30 cellular contexts compared by ENCODE assay signal in genomic region chr21:35229290-35229689, GRCh38.
DNase-seq lines count a peak whose midpoint lies in the region; ATAC-seq, FAIRE-seq and TF ChIP-seq lines count a peak whose summit lies in the region.
"Had no signal": no experiment of that assay in that cellular context is flagged by ENCODE, and none has a peak within 500 bp of the region (broad histone marks: within the 10 kb centered on the region; RNA-seq: fewer than 3 reads in every experiment).

No MANE protein-coding gene starts in this region.

- FAIRE-seq in HepG2 (lab: Jason Lieb, UNC) (no peak), endometrium (lab: Jason Lieb, UNC) (peak; percentile 93)
- FAIRE-seq: bronchial epithelial cell had no signal

- no peak overlapping the region for H2AFZ ChIP-seq in HepG2 (ENCODE audit: low read length)
- no peak overlapping the region for H2AFZ ChIP-seq in OCI-LY7 (ENCODE audit: low read length)
- H2AFZ ChIP-seq: parathyroid adenoma had no signal

- CTCF ChIA-PET in HepG2 (lab: Yijun Ruan, JAX; ENCODE audit: low intra/inter-chr PET ratio, low total read pairs): no interaction called here
- CTCF ChIA-PET in OCI-LY7 (lab: Charles Lee; ENCODE audit: unreplicated experiment): no interaction called here
- CTCF ChIA-PET in activated naive CD4-positive, alpha-beta T cell treated with anti-CD3 and anti-CD28 coated beads, Interleukin-2, amount 10 ng/mL, durations not matched to agents 7 days and 5 days (lab: Charles Lee): interaction anchor here (0.7 kb wide), 1 partner anchor 510 kb away, joined by 3 read pairs; no protein-coding TSS in a partner anchor

- peaks cover 36% of the 10 kb centered on the region for H3K4me1 Mint-ChIP-seq in activated naive CD4-positive, alpha-beta T cell treated with anti-CD3 and anti-CD28 coated beads, Interleukin-2, amount 10 ng/mL, durations not matched to agents 7 days and 5 days

- H3K36me3 ChIP-seq in liver (ENCODE audit: control insufficient read depth in 4 of 4, insufficient read depth in 3 of 4, low read depth in 1 of 4, low read length in 3 of 4) (no peaks in the 10 kb centered on the region), HepG2 (replicated peaks in 1 of 2; ENCODE audit: control insufficient read depth in 1 of 2, insufficient read depth in 2 of 2, low read length in 2 of 2) (no peaks in the 10 kb centered on the region), OCI-LY7 (ENCODE audit: insufficient read depth, low read length) (no peaks in the 10 kb centered on the region)
- H3K36me3 ChIP-seq: BLaER1 treated with 17β-estradiol and CSF1 and Interleukin-3, amounts not matched to agents 10 nM and 100 nM; spleen had no signal

- TF ChIP-seq RAD21 in liver (IDR thresholded peaks at IDR 0.05): no peak
- no peak for TF ChIP-seq RAD21 in HepG2 (CRISPR knock-in tag; IDR thresholded peaks at IDR 0.05)

- no peak overlapping the region for H3K9ac ChIP-seq in liver (ENCODE audit: low read depth in 1 of 2, low read length in 2 of 2)
- H3K9ac ChIP-seq in HepG2 (ENCODE audit: insufficient read depth, low read depth, low read length): no peak overlapping the region
- H3K9ac ChIP-seq: BLaER1 treated with 17β-estradiol and CSF1 and Interleukin-3, amounts not matched to agents 10 nM and 100 nM; parathyroid adenoma had no signal

- peaks cover 10% of the 10 kb centered on the region for H3K27me3 Mint-ChIP-seq in activated naive CD4-positive, alpha-beta T cell treated with anti-CD3 and anti-CD28 coated beads, Interleukin-2, amount 10 ng/mL, durations not matched to agents 7 days and 5 days
- H3K27me3 Mint-ChIP-seq: activated CD8-positive, alpha-beta T cell treated with anti-CD3 and anti-CD28 coated beads for 36 hours had no signal

- H3K4me3 ChIP-seq in liver (ENCODE audit: low read depth in 1 of 3, low read length in 3 of 3) (no peak overlapping the region), HepG2 (replicated peaks in 1 of 3; ENCODE audit: insufficient read depth in 1 of 3, low read depth in 2 of 3, low read length in 3 of 3) (no peak overlapping the region), OCI-LY7 (ENCODE audit: low read depth, low read length, poor library complexity, severe bottlenecking) (no peak overlapping the region)
- H3K4me3 ChIP-seq: BLaER1 treated with 17β-estradiol and CSF1 and Interleukin-3, amounts not matched to agents 10 nM and 100 nM; lung; spleen had no signal

- H4K20me1 ChIP-seq in HepG2 (ENCODE audit: insufficient read depth, low read length) (no peaks in the 10 kb centered on the region), OCI-LY7 (ENCODE audit: insufficient read depth, low read length) (no peaks in the 10 kb centered on the region)
- H4K20me1 ChIP-seq: BLaER1 treated with 17β-estradiol and CSF1 and Interleukin-3, amounts not matched to agents 10 nM and 100 nM had no signal

- DNase-seq in HepG2 (ENCODE audit: low spot score): no peak
- no peak for DNase-seq in OCI-LY7 (ENCODE audit: low spot score)
- no peak for DNase-seq in activated naive CD4-positive, alpha-beta T cell treated with anti-CD3 and anti-CD28 coated beads, Interleukin-2, amount 10 ng/mL, durations not matched to agents 7 days and 5 days
- DNase-seq in kidney glomerular epithelial cell (lab: John Stamatoyannopoulos, UW): no peak
- no peak for DNase-seq in activated CD8-positive, alpha-beta memory T cell treated with anti-CD3 and anti-CD28 coated beads, Interleukin-2, amount 50 U/mL, for 4 hours
- DNase-seq: activated CD4-positive, alpha-beta T cell treated with anti-CD3 and anti-CD28 coated beads for 1 hour; activated CD8-positive, alpha-beta T cell treated with anti-CD3 and anti-CD28 coated beads for 36 hours; anterior cingulate cortex; COR-L47; DND-41; effector CD4-positive, alpha-beta T cell; glutamatergic neuron; islet precursor cell; KBM-7; NCI-H82; SIG-M5; spleen; T-helper 1 cell; trophoblast cell had no signal

- TF ChIP-seq POLR2A in HepG2 (IDR thresholded peaks at IDR 0.05; ENCODE audit: insufficient read depth in 1 of 2, low read depth in 2 of 2, low read length in 2 of 2): no peak

- BruUV-seq in HepG2 (replicated peaks; lab: Mats Ljungman, UMichigan) (no TSS peak), OCI-LY7 (replicated peaks; lab: Mats Ljungman, UMichigan) (no TSS peak)

- in situ Hi-C loops in HepG2 (cut with HindIII; ENCODE audit: extremely low pct_ligation_motif_present, low pct_unique_long_range_greater_than_20kb): no loop called here

- no peak overlapping the region for H3K27ac Mint-ChIP-seq in activated naive CD4-positive, alpha-beta T cell treated with anti-CD3 and anti-CD28 coated beads, Interleukin-2, amount 10 ng/mL, durations not matched to agents 7 days and 5 days
- H3K27ac Mint-ChIP-seq: activated CD8-positive, alpha-beta T cell treated with anti-CD3 and anti-CD28 coated beads for 36 hours; activated naive CD4-positive, alpha-beta T cell treated with anti-CD3 and anti-CD28 coated beads, Interleukin-2, amount 50 U/mL, for 72 hours; activated T-helper 2 cell treated with anti-CD3 and anti-CD28 coated beads, Interferon-gamma antibody, Interleukin-2, Interleukin-4, amounts not matched to agents 10 μg/mL and 5 μg/mL and 100 μg/mL, durations not matched to agents 14 hours and 24 hours and 36 hours had no signal

- no peak for TF ChIP-seq CTCF in liver (IDR thresholded peaks at IDR 0.05; ENCODE audit: low read depth, low read length, missing input control)
- no peak for TF ChIP-seq CTCF in HepG2 (CRISPR knock-in tag; IDR thresholded peaks at IDR 0.05)
- TF ChIP-seq CTCF in OCI-LY7 (conservative IDR thresholded peaks at IDR 0.05; ENCODE audit: low read length): no peak

- intact Hi-C loops in HepG2 (cut with micrococcal nuclease; ENCODE audit: unreplicated experiment): no loop called here
- intact Hi-C loops in OCI-LY7 (cut with micrococcal nuclease; ENCODE audit: unreplicated experiment): loop anchor here (5.0 kb wide), 1 partner anchor 482 kb away; no protein-coding TSS in a partner anchor

- no peaks in the 10 kb centered on the region for H3K9me3 ChIP-seq in liver (ENCODE audit: control insufficient read depth in 4 of 4, low read length in 3 of 4)
- no peaks in the 10 kb centered on the region for H3K9me3 ChIP-seq in HepG2 (ENCODE audit: low read length)
- peaks cover 10% of the 10 kb centered on the region; the same call in 1 of the 2 replicates for H3K9me3 ChIP-seq in OCI-LY7 (ENCODE audit: low read length)
- H3K9me3 ChIP-seq: spleen had no signal

- no peaks in the 10 kb centered on the region for H3K79me2 ChIP-seq in HepG2 (ENCODE audit: insufficient read depth, low read length)
- no peaks in the 10 kb centered on the region for H3K79me2 ChIP-seq in OCI-LY7 (ENCODE audit: insufficient read depth, low read depth, low read length)
- H3K79me2 ChIP-seq: parathyroid adenoma had no signal

- H3K27ac ChIP-seq in liver (ENCODE audit: low read depth in 1 of 2, low read length in 2 of 2) (no peak overlapping the region), HepG2 (ENCODE audit: extremely low read length, insufficient read depth, low read length) (no peak overlapping the region), OCI-LY7 (ENCODE audit: low read depth, low read length, poor library complexity, severe bottlenecking) (peak overlapping the region; percentile 21)
- H3K27ac ChIP-seq: BLaER1 treated with 17β-estradiol and CSF1 and Interleukin-3, amounts not matched to agents 10 nM and 100 nM; epithelial cell of prostate; parathyroid adenoma; spleen had no signal

- H3K9me2 ChIP-seq in OCI-LY7 (ENCODE audit: insufficient read depth, low read length): no peaks in the 10 kb centered on the region

- no peak for ATAC-seq in HepG2
- ATAC-seq: activated CD8-positive, alpha-beta T cell treated with anti-CD3 and anti-CD28 coated beads for 36 hours; activated naive CD4-positive, alpha-beta T cell treated with anti-CD3 and anti-CD28 coated beads, Interleukin-2, amount 50 U/mL, for 72 hours; Panc1 had no signal

- 79% methylated on average over 3 of the region's 3 CpGs for WGBS in liver
- 62% methylated on average over 3 of the region's 3 CpGs for WGBS in HepG2 (ENCODE audit: low lambda C conversion rate)

- H3K36me3 Mint-ChIP-seq in activated naive CD4-positive, alpha-beta T cell treated with anti-CD3 and anti-CD28 coated beads, Interleukin-2, amount 10 ng/mL, durations not matched to agents 7 days and 5 days: no peaks in the 10 kb centered on the region

- POLR2A ChIA-PET in HepG2 (lab: Yijun Ruan, JAX): no interaction called here
- POLR2A ChIA-PET in OCI-LY7 (lab: Charles Lee): no interaction called here

- H3K4me2 ChIP-seq in HepG2 (ENCODE audit: low read depth, low read length) (no peak overlapping the region), OCI-LY7 (ENCODE audit: low read length) (peak overlapping the region; percentile 16)

- H3K4me1 ChIP-seq in liver (ENCODE audit: control insufficient read depth in 4 of 4, insufficient read depth in 4 of 4, low read length in 3 of 4): peaks cover 7 to 16% (median 14%) of the 10 kb centered on the region in 4 donors
- peaks cover 19% of the 10 kb centered on the region for H3K4me1 ChIP-seq in HepG2 (ENCODE audit: insufficient read depth, low read length)
- peaks cover 82% of the 10 kb centered on the region for H3K4me1 ChIP-seq in OCI-LY7 (ENCODE audit: insufficient read depth, low read length, poor library complexity, severe bottlenecking)
- H3K4me1 ChIP-seq: parathyroid adenoma had no signal

- H3K27me3 ChIP-seq in liver (ENCODE audit: control insufficient read depth in 4 of 4, insufficient read depth in 4 of 4, low read length in 3 of 4) (no peaks in the 10 kb centered on the region), HepG2 (ENCODE audit: control insufficient read depth in 1 of 2, insufficient read depth in 2 of 2, low read length in 2 of 2) (no peaks in the 10 kb centered on the region; a peak in 1 of 5 replicates)
- H3K27me3 ChIP-seq: BLaER1 treated with 17β-estradiol and CSF1 and Interleukin-3, amounts not matched to agents 10 nM and 100 nM; spleen had no signal

- no peak overlapping the region for H3K4me3 Mint-ChIP-seq in activated naive CD4-positive, alpha-beta T cell treated with anti-CD3 and anti-CD28 coated beads, Interleukin-2, amount 10 ng/mL, durations not matched to agents 7 days and 5 days
- H3K4me3 Mint-ChIP-seq: activated CD8-positive, alpha-beta T cell treated with anti-CD3 and anti-CD28 coated beads for 36 hours; neural crest cell had no signal

- peaks cover 3% of the 10 kb centered on the region for H3K9me3 Mint-ChIP-seq in activated naive CD4-positive, alpha-beta T cell treated with anti-CD3 and anti-CD28 coated beads, Interleukin-2, amount 10 ng/mL, durations not matched to agents 7 days and 5 days
- H3K9me3 Mint-ChIP-seq: activated CD8-positive, alpha-beta T cell treated with anti-CD3 and anti-CD28 coated beads for 36 hours; activated naive CD4-positive, alpha-beta T cell treated with anti-CD3 and anti-CD28 coated beads, Interleukin-2, amount 50 U/mL, for 72 hours; activated T-helper 2 cell treated with anti-CD3 and anti-CD28 coated beads, Interferon-gamma antibody, Interleukin-2, Interleukin-4, amounts not matched to agents 10 μg/mL and 5 μg/mL and 100 μg/mL, durations not matched to agents 14 hours and 24 hours and 36 hours; neural crest cell had no signal

- TF ChIP-seq EP300 in HepG2 (IDR thresholded peaks at IDR 0.05; ENCODE audit: low read depth in 2 of 2, low read length in 2 of 2): no peak
- TF ChIP-seq EP300 in HepG2 (CRISPR knock-in tag; IDR thresholded peaks at IDR 0.05; ENCODE audit: borderline replicate concordance): no peak

TF ChIP-seq in liver, 16 proteins besides CTCF, POLR2A, EP300 and RAD21 (continues in another document):
- TF ChIP-seq NR2F2 (IDR thresholded peaks at IDR 0.05): peak; percentile 65

TF ChIP-seq in HepG2, 621 proteins besides CTCF, POLR2A, EP300 and RAD21 (continues in another document):
- no peak for TF ChIP-seq EED (CRISPR knock-in tag; IDR thresholded peaks at IDR 0.05)
